Comparison of ENCODE assay signal across 15 cellular contexts in genomic region chr3:27960133-27960532, GRCh38.
A peak's percentile ranks its signal among the peaks of the same experiment; 100 is the strongest.
DNase-seq lines count a peak whose midpoint lies in the region; ATAC-seq and TF ChIP-seq lines count a peak whose summit lies in the region.
"Had no signal": no experiment of that assay in that cellular context is flagged by ENCODE, and none has a peak within 500 bp of the region (broad histone marks: within the 10 kb centered on the region; RNA-seq: fewer than 3 reads in every experiment).

No MANE protein-coding gene starts in this region.

- H2AFZ ChIP-seq in ACC112 (ENCODE audit: low read length, unreplicated experiment), result peak overlapping the region; percentile 10

- no peaks in the 10 kb centered on the region for H3K79me2 ChIP-seq in ACC112 (ENCODE audit: control insufficient read depth, insufficient read depth, low read length, unreplicated experiment)

- H3K9me3 Mint-ChIP-seq in activated CD4-positive, alpha-beta memory T cell treated with anti-CD3 and anti-CD28 coated beads, Interleukin-2, amount 10 ng/mL, durations not matched to agents 7 days and 5 days, result peaks cover 3% of the 10 kb centered on the region

- H3K36me3 ChIP-seq in ACC112 (ENCODE audit: insufficient read depth, low read length) (no peaks in the 10 kb centered on the region), RWPE2 (ENCODE audit: low read depth) (no peaks in the 10 kb centered on the region)
- H3K36me3 ChIP-seq: ovary had no signal

- H3K4me3 Mint-ChIP-seq in activated CD4-positive, alpha-beta memory T cell treated with anti-CD3 and anti-CD28 coated beads, Interleukin-2, amount 10 ng/mL, durations not matched to agents 7 days and 5 days, result no peak overlapping the region
- H3K4me3 Mint-ChIP-seq: memory B cell had no signal

- no peaks in the 10 kb centered on the region for H3K27me3 Mint-ChIP-seq in activated CD4-positive, alpha-beta memory T cell treated with anti-CD3 and anti-CD28 coated beads, Interleukin-2, amount 10 ng/mL, durations not matched to agents 7 days and 5 days

- POLR2A ChIA-PET in activated CD4-positive, alpha-beta memory T cell treated with anti-CD3 and anti-CD28 coated beads, Interleukin-2, amount 10 ng/mL, durations not matched to agents 7 days and 5 days (lab: Charles Lee), result no interaction called here

- H3K27me3 ChIP-seq in ACC112 (ENCODE audit: insufficient read depth, low read length) (no peaks in the 10 kb centered on the region), RWPE2 (ENCODE audit: insufficient read depth, poor library complexity, severe bottlenecking) (no peaks in the 10 kb centered on the region)
- H3K27me3 ChIP-seq: ovary had no signal

- peak overlapping the region; percentile 5; the same call in 1 of the 2 replicates for H3K27ac ChIP-seq in ACC112 (ENCODE audit: low read depth, low read length)
- no peak overlapping the region for H3K27ac ChIP-seq in RWPE2 (ENCODE audit: poor library complexity, severe bottlenecking)
- H3K27ac ChIP-seq: ovary had no signal

- H3K4me1 ChIP-seq in ACC112 (ENCODE audit: control insufficient read depth, insufficient read depth, low read length, unreplicated experiment) (no peaks in the 10 kb centered on the region), RWPE2 (ENCODE audit: insufficient read depth, poor library complexity, severe bottlenecking) (peaks cover 2% of the 10 kb centered on the region)

- H3K36me3 Mint-ChIP-seq in activated CD4-positive, alpha-beta memory T cell treated with anti-CD3 and anti-CD28 coated beads, Interleukin-2, amount 10 ng/mL, durations not matched to agents 7 days and 5 days (ENCODE audit: low read depth), result no peaks in the 10 kb centered on the region
- H3K36me3 Mint-ChIP-seq: memory B cell had no signal

- TF ChIP-seq CTCF in RWPE2 (IDR thresholded peaks at IDR 0.05; ENCODE audit: poor library complexity, severe bottlenecking) (no peak), foreskin fibroblast (IDR thresholded peaks at IDR 0.05; ENCODE audit: low read depth, low read length) (no peak)

- H3K9me3 ChIP-seq in RWPE2 (ENCODE audit: severe bottlenecking), result no peaks in the 10 kb centered on the region
- H3K9me3 ChIP-seq: ovary had no signal

- H3K27ac Mint-ChIP-seq in activated CD4-positive, alpha-beta memory T cell treated with anti-CD3 and anti-CD28 coated beads, Interleukin-2, amount 10 ng/mL, durations not matched to agents 7 days and 5 days, result no peak overlapping the region
- H3K27ac Mint-ChIP-seq: memory B cell had no signal

- CTCF ChIA-PET in activated CD4-positive, alpha-beta memory T cell treated with anti-CD3 and anti-CD28 coated beads, Interleukin-2, amount 10 ng/mL, durations not matched to agents 7 days and 5 days (lab: Charles Lee), result no interaction called here

- peak; percentile 76 for ATAC-seq in RWPE2 (ENCODE audit: low read depth)
- ATAC-seq in HG03196 (IDR thresholded peaks at IDR 0.05; ENCODE audit: unreplicated experiment), result no peak
- no peak for ATAC-seq in HG02642 (IDR thresholded peaks at IDR 0.05; ENCODE audit: poor library complexity, unreplicated experiment)

- DNase-seq in GM04504 (ENCODE audit: low read depth) (peak; percentile 69), RWPE2 (ENCODE audit: low spot score) (no peak), foreskin fibroblast (peak; percentile 8 to 51)
- DNase-seq in activated CD4-positive, alpha-beta memory T cell treated with anti-CD3 and anti-CD28 coated beads, Interleukin-2, amount 10 ng/mL, durations not matched to agents 7 days and 5 days, result no peak
- DNase-seq in effector CD8-positive, alpha-beta T cell (lab: John Stamatoyannopoulos, UW), result no peak
- DNase-seq: effector CD4-positive, alpha-beta T cell; hippocampal formation; NCI-H510A treated with DMSO at 0.1 percent for 48 hours; ovary; Right ventricle myocardium superior; stimulated activated CD4-positive, alpha-beta T cell treated with anti-CD3 and anti-CD28 coated beads, Interleukin-1b, Interleukin-23, amount 100 ng/mL, for 48 hours had no signal

- no peaks in the 10 kb centered on the region for H3K4me1 Mint-ChIP-seq in activated CD4-positive, alpha-beta memory T cell treated with anti-CD3 and anti-CD28 coated beads, Interleukin-2, amount 10 ng/mL, durations not matched to agents 7 days and 5 days

- H3K4me3 ChIP-seq in ACC112 (ENCODE audit: low read depth, low read length) (no peak overlapping the region), RWPE2 (ENCODE audit: severe bottlenecking) (no peak overlapping the region), foreskin fibroblast (ENCODE audit: low read depth in 1 of 2, low read length in 2 of 2) (no peak overlapping the region)
- H3K4me3 ChIP-seq: ovary had no signal

Comparison
In these comparisons a context has a peak if more than half of its experiments do, and no peak if none do; other contexts are left out.
1. DNase-seq: peak in GM04504 (single experiment) and foreskin fibroblast (2 of 2); none in RWPE2 (single experiment), activated CD4-positive, alpha-beta memory T cell treated with anti-CD3 and anti-CD28 coated beads, Interleukin-2, amount 10 ng/mL, durations not matched to agents 7 days and 5 days (single experiment) and effector CD8-positive, alpha-beta T cell (single experiment).